ENCODE assay signal across 1 cellular context in genomic region chr2:104944495-104944894, GRCh38.
TF ChIP-seq lines count a peak whose summit lies in the region.

No MANE protein-coding gene starts in this region.

TF ChIP-seq in GM23338, 12 proteins besides CTCF, POLR2A, EP300 and RAD21 (continued from another document):
- TF ChIP-seq ETS1 (IDR thresholded peaks at IDR 0.05): no peak
